ENCODE assay signal across 8 cellular contexts in the genomic region with DNA sequence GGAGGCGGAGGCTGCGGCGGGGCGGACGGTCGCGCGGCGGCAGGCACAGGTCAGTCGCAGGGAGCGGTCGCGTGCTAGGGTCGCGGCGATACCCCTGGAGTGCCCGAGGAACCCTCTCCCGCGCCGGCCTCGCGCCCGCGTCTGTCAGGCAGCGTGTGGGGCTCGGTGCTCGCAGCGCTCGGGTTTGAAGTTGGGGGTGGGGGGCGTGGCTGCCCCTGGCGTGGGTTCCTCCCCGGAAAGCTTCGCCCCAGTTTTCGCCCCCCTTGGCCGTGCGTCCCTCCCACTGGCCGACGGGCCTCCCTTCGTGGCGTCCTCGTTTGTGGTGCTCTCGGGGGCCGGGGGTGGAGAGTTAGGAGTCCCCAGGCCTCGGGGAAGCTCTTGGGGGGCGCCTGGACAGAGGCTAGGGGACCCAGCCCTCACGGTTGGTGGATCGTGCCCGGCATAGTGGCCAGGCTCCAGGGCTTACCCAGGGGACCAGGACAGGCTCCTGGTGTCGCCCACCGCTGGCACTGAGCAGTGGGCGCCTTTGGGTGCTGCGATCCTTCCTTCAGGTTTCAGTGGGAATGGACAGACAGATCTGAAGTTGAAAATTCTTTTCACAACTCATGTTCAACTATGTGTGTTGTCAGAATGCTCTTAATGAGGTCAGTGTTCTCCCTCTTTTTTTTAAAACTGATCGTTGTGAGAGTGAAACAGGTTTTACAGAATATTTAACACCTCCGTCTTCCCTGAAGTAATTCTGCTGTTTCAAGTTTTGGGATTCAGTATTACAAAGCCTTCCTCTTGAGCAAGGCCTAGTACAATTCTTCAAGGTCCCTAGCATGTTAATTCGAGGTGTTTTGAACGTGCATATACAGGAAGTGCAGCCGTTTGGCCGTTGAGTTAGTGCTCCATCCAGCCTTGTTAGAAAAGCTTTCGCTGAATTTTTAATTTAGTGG. TPM values are rescaled to one million over a fixed set of nuclear protein-coding genes. Genes with fewer than 3 reads are reported as not detected.
DNase-seq lines count a peak whose midpoint lies in the region; ATAC-seq, FAIRE-seq and TF ChIP-seq lines count a peak whose summit lies in the region.

No MANE protein-coding gene starts in this region.

- no peaks in the 10 kb centered on the region for H3K27me3 ChIP-seq in pancreas

- H3K27ac Mint-ChIP-seq in activated CD8-positive, alpha-beta memory T cell treated with anti-CD3 and anti-CD28 coated beads, Interleukin-2, amount 10 ng/mL, durations not matched to agents 7 days and 5 days, result peak overlapping the region; percentile 93

- H3K27ac ChIP-seq in pancreas, result peak overlapping the region; percentile 61 to 91 (median 78)

- H3K36me3 ChIP-seq in pancreas, result no peaks in the 10 kb centered on the region

- H3K9me3 ChIP-seq in pancreas, result no peaks in the 10 kb centered on the region

- peak overlapping the region; percentile 76 to 88 (median 82) for H3K4me3 ChIP-seq in pancreas

- whole genome bisulfite sequencing in pancreas, 2 donors, result 1% methylated on average over 57 to 59 of the region's 59 CpGs

- CTCF ChIA-PET in activated CD8-positive, alpha-beta memory T cell treated with anti-CD3 and anti-CD28 coated beads, Interleukin-2, amount 10 ng/mL, durations not matched to agents 7 days and 5 days (lab: Charles Lee), result interaction anchor here (2.8 kb wide), 1 partner anchor 40 kb away, joined by 9 read pairs; no protein-coding TSS in a partner anchor

- no peak for FAIRE-seq in pancreas (lab: Jason Lieb, UNC)

- no peaks in the 10 kb centered on the region for H3K9me3 Mint-ChIP-seq in activated CD8-positive, alpha-beta memory T cell treated with anti-CD3 and anti-CD28 coated beads, Interleukin-2, amount 10 ng/mL, durations not matched to agents 7 days and 5 days (ENCODE audit: low read depth)

- peaks cover 27% of the 10 kb centered on the region for H3K36me3 Mint-ChIP-seq in activated CD8-positive, alpha-beta memory T cell treated with anti-CD3 and anti-CD28 coated beads, Interleukin-2, amount 10 ng/mL, durations not matched to agents 7 days and 5 days

- H3K4me1 Mint-ChIP-seq in activated CD8-positive, alpha-beta memory T cell treated with anti-CD3 and anti-CD28 coated beads, Interleukin-2, amount 10 ng/mL, durations not matched to agents 7 days and 5 days, result peaks cover 25% of the 10 kb centered on the region

- peaks cover 17% of the 10 kb centered on the region for H3K27me3 Mint-ChIP-seq in activated CD8-positive, alpha-beta memory T cell treated with anti-CD3 and anti-CD28 coated beads, Interleukin-2, amount 10 ng/mL, durations not matched to agents 7 days and 5 days

- intact Hi-C loops in pancreas (cut with DNase I), result no loop called here

- TF ChIP-seq CTCF in pancreas (IDR thresholded peaks at IDR 0.05), result no peak

- peak overlapping the region; percentile 80 for H3K4me3 Mint-ChIP-seq in activated CD8-positive, alpha-beta memory T cell treated with anti-CD3 and anti-CD28 coated beads, Interleukin-2, amount 10 ng/mL, durations not matched to agents 7 days and 5 days

- DNase-seq in GM03348 (ENCODE audit: low spot score) (peak; percentile 61), MV-4-11 (lab: John Stamatoyannopoulos, UW) (peak; percentile 43), fibroblast of gingiva (ENCODE audit: low read depth) (peak; percentile 16), pancreas (no peak), GOT3 (lab: John Stamatoyannopoulos, UW) (no peak), ecto neural progenitor cell (ENCODE audit: low spot score) (no peak)
- DNase-seq in activated CD8-positive, alpha-beta memory T cell treated with anti-CD3 and anti-CD28 coated beads, Interleukin-2, amount 10 ng/mL, durations not matched to agents 7 days and 5 days, result peak; percentile 81

- no peaks in the 10 kb centered on the region for H3K4me1 ChIP-seq in pancreas

- peak; percentile 18 for ATAC-seq in GM21786 (IDR thresholded peaks at IDR 0.05; ENCODE audit: unreplicated experiment)
- ATAC-seq in activated CD8-positive, alpha-beta memory T cell treated with anti-CD3 and anti-CD28 coated beads, Interleukin-2, amount 10 ng/mL, durations not matched to agents 7 days and 5 days, result peak; percentile 32
- no peak for ATAC-seq in pancreas

RNA-seq across cellular contexts. Expression of a gene that starts 0.6 kb away (rescaled TPM):
- total RNA-seq in activated CD8-positive, alpha-beta memory T cell treated with anti-CD3 and anti-CD28 coated beads, Interleukin-2, amount 10 ng/mL, durations not matched to agents 7 days and 5 days, result 10 to 100 TPM; 55.1 to 57.2 TPM
- 10 to 100 TPM; 11.9 to 30.5 (median 15.1) TPM for total RNA-seq in pancreas
- polyA plus RNA-seq in pancreas, result 10 to 100 TPM in 1 of 2 donors, 1 to 10 TPM in 1; 6.7 to 12.4 TPM

Comparison
In these comparisons a context has a peak if more than half of its experiments do, and no peak if none do; other contexts are left out.
1. DNase-seq: peak in GM03348 (single experiment), MV-4-11 (single experiment), activated CD8-positive, alpha-beta memory T cell treated with anti-CD3 and anti-CD28 coated beads, Interleukin-2, amount 10 ng/mL, durations not matched to agents 7 days and 5 days (single experiment) and fibroblast of gingiva (single experiment); none in pancreas (0 of 6), GOT3 (single experiment) and ecto neural progenitor cell (single experiment).
2. ATAC-seq: peak in GM21786 (single experiment) and activated CD8-positive, alpha-beta memory T cell treated with anti-CD3 and anti-CD28 coated beads, Interleukin-2, amount 10 ng/mL, durations not matched to agents 7 days and 5 days (single experiment); none in pancreas (0 of 4).